In genomic region chr10:62306663-62307062, GRCh38 we compare ENCODE assay signal across 1 cellular context.
TF ChIP-seq lines count a peak whose summit lies in the region.

No MANE protein-coding gene starts in this region.

TF ChIP-seq in HepG2, 621 proteins besides CTCF, POLR2A, EP300 and RAD21:
- TF ChIP-seq DMTF1 (CRISPR knock-in tag; IDR thresholded peaks at IDR 0.05) (no peak), ZNF281 (CRISPR knock-in tag; IDR thresholded peaks at IDR 0.05; ENCODE audit: borderline replicate concordance) (no peak), SIX4 (CRISPR knock-in tag; IDR thresholded peaks at IDR 0.05) (no peak), KAT2B (IDR thresholded peaks at IDR 0.05; ENCODE audit: borderline replicate concordance, low read depth, low read length) (no peak), MIXL1 (CRISPR knock-in tag; IDR thresholded peaks at IDR 0.05) (no peak), TP53 (CRISPR knock-in tag; conservative IDR thresholded peaks at IDR 0.05) (no peak), BATF2 (CRISPR knock-in tag; IDR thresholded peaks at IDR 0.05) (no peak), ZNF337 (CRISPR knock-in tag; IDR thresholded peaks at IDR 0.05; ENCODE audit: borderline replicate concordance, low read depth) (no peak), GTF2F1 (IDR thresholded peaks at IDR 0.05; ENCODE audit: low read length) (no peak), MYPOP (CRISPR knock-in tag; IDR thresholded peaks at IDR 0.05) (no peak), KDM5B (CRISPR knock-in tag; IDR thresholded peaks at IDR 0.05; ENCODE audit: borderline replicate concordance) (no peak), ZNF280D (CRISPR knock-in tag; IDR thresholded peaks at IDR 0.05) (no peak), REST (IDR thresholded peaks at IDR 0.05; ENCODE audit: borderline replicate concordance in 1 of 2, low read depth in 1 of 2, low read length in 2 of 2) (no peak), MTF2 (CRISPR knock-in tag; IDR thresholded peaks at IDR 0.05; ENCODE audit: borderline replicate concordance) (no peak), NR2F6 (IDR thresholded peaks at IDR 0.05) (no peak), NR2F6 (CRISPR knock-in tag; IDR thresholded peaks at IDR 0.05) (no peak), ZSCAN5A (CRISPR knock-in tag; IDR thresholded peaks at IDR 0.05; ENCODE audit: borderline replicate concordance) (no peak)
TF ChIP-seq in HepG2: peak in this region for 0.
